In genomic region chr11:62599909-62600308, GRCh38 we compare ENCODE assay signal across 8 cellular contexts.
DNase-seq lines count a peak whose midpoint lies in the region; ATAC-seq and TF ChIP-seq lines count a peak whose summit lies in the region.

No MANE protein-coding gene starts in this region.

- H3K36me3 ChIP-seq in duodenal mucosa (ENCODE audit: control insufficient read depth in 1 of 2, insufficient read depth in 2 of 2, low read length in 2 of 2) = peaks cover 31 to 37% of the 10 kb centered on the region in 2 donors

- no peaks in the 10 kb centered on the region for H3K27me3 ChIP-seq in duodenal mucosa (ENCODE audit: control insufficient read depth in 1 of 2, insufficient read depth in 2 of 2, low read length in 2 of 2)

- no peak for DNase-seq in NB4 (ENCODE audit: low read depth)
- DNase-seq in head of caudate nucleus = no peak
- no peak for DNase-seq in midbrain (lab: John Stamatoyannopoulos, UW)

- intact Hi-C loops in head of caudate nucleus (cut with DNase I) = loop anchor here (10.0 kb wide), 1 partner anchor 235 kb away; the partner anchor contains the start of genes STX5, TEX54 and WDR74

- H3K27ac Mint-ChIP-seq in nephron = peak overlapping the region; percentile 96 to 98 (median 97)

- no peak for ATAC-seq in GM21619 (IDR thresholded peaks at IDR 0.05; ENCODE audit: unreplicated experiment)
- ATAC-seq in GM21786 (IDR thresholded peaks at IDR 0.05; ENCODE audit: unreplicated experiment) = no peak

- no peak for TF ChIP-seq CTCF in C4-2B (conservative IDR thresholded peaks at IDR 0.05)
- no peak for TF ChIP-seq CTCF in NB4 (IDR thresholded peaks at IDR 0.05; ENCODE audit: low read depth, low read length)
- no peak for TF ChIP-seq CTCF in nephron (IDR thresholded peaks at IDR 0.05; ENCODE audit: unreplicated experiment in 3 of 3)

- peak overlapping the region; percentile 93 to 95 (median 95) for H3K4me3 Mint-ChIP-seq in nephron

- H3K9ac ChIP-seq in duodenal mucosa (ENCODE audit: low read depth in 1 of 2, low read length in 2 of 2) = peak overlapping the region; percentile 89 to 93

- H3K4me1 ChIP-seq in duodenal mucosa (ENCODE audit: control insufficient read depth in 1 of 2, insufficient read depth in 2 of 2, low read length in 2 of 2) = peaks cover 23 to 24% of the 10 kb centered on the region in 2 donors

- no peak for TF ChIP-seq POLR2A in NB4 (IDR thresholded peaks at IDR 0.05; ENCODE audit: extremely low read depth, insufficient read length)

- H3K4me3 ChIP-seq in NB4 (ENCODE audit: low read depth, low read length) (peak overlapping the region; percentile 93), duodenal mucosa (ENCODE audit: low read depth in 1 of 2, low read length in 2 of 2) (peak overlapping the region; percentile 87 to 91)

- H3K27me3 Mint-ChIP-seq in nephron (ENCODE audit: low read depth) = peaks cover 20% of the 10 kb centered on the region

- H3K36me3 Mint-ChIP-seq in nephron (ENCODE audit: low read depth) = peaks cover 53% of the 10 kb centered on the region

- no peaks in the 10 kb centered on the region for H3K9me3 ChIP-seq in duodenal mucosa (ENCODE audit: control insufficient read depth in 1 of 2, low read length in 2 of 2)

- H3K4me1 Mint-ChIP-seq in nephron = peaks cover 48% of the 10 kb centered on the region

- no peaks in the 10 kb centered on the region for H3K9me3 Mint-ChIP-seq in nephron

- H3K27ac ChIP-seq in C4-2B (peak overlapping the region; percentile 100), duodenal mucosa (ENCODE audit: low read depth, low read length) (no peak overlapping the region)
